ENCODE assay signal across 10 cellular contexts in genomic region chrX:42093756-42094155, GRCh38.
DNase-seq lines count a peak whose midpoint lies in the region; ATAC-seq and TF ChIP-seq lines count a peak whose summit lies in the region.
"Had no signal": no experiment of that assay in that cellular context is flagged by ENCODE, and none has a peak within 500 bp of the region (broad histone marks: within the 10 kb centered on the region; RNA-seq: fewer than 3 reads in every experiment).

No MANE protein-coding gene starts in this region.

- H3K4me1 Mint-ChIP-seq in activated B cell treated with CpG ODN at 0.5 μM for 24 hours: peaks cover 9% of the 10 kb centered on the region
- peaks cover 5 to 14% of the 10 kb centered on the region in 2 donors for H3K4me1 Mint-ChIP-seq in natural killer cell treated with Interleukin-12 subunit alpha and Interleukin-12 subunit beta and Interleukin-15 and Interleukin-18, amount 100 ng/mL, for 72 hours (ENCODE audit: low read depth in 2 of 2)

- no peaks in the 10 kb centered on the region for H3K79me2 ChIP-seq in GM23248 (ENCODE audit: insufficient read depth)

- no peaks in the 10 kb centered on the region for H3K9me3 ChIP-seq in GM23248 (ENCODE audit: low read depth)
- H3K9me3 ChIP-seq: thoracic aorta had no signal

- H4K20me1 ChIP-seq in GM23248 (ENCODE audit: insufficient read depth): no peaks in the 10 kb centered on the region

- no peaks in the 10 kb centered on the region for H3K9me3 Mint-ChIP-seq in activated B cell treated with CpG ODN at 0.5 μM for 24 hours
- H3K9me3 Mint-ChIP-seq in natural killer cell treated with Interleukin-12 subunit alpha and Interleukin-12 subunit beta and Interleukin-15 and Interleukin-18, amount 100 ng/mL, for 72 hours: no peaks in the 10 kb centered on the region

- CTCF ChIA-PET in activated B cell treated with CpG ODN at 0.5 μM for 24 hours (lab: Charles Lee): no interaction called here

- POLR2A ChIA-PET in activated B cell treated with CpG ODN at 0.5 μM for 24 hours (lab: Charles Lee): no interaction called here

- DNase-seq in GM23248 (no peak), activated B cell treated with CpG ODN at 0.5 μM for 24 hours (no peak), NCI-H748 (lab: John Stamatoyannopoulos, UW; ENCODE audit: unreplicated experiment) (no peak), NCI-H2227 treated with DMSO at 0.1 percent for 48 hours (lab: John Stamatoyannopoulos, UW) (no peak), HT-29 (ENCODE audit: low spot score) (no peak)
- no peak for DNase-seq in natural killer cell treated with Interleukin-12 subunit alpha and Interleukin-12 subunit beta and Interleukin-15 and Interleukin-18, amount 100 ng/mL, for 72 hours (ENCODE audit: low spot score)
- no peak for DNase-seq in activated CD8-positive, alpha-beta memory T cell treated with anti-CD3 and anti-CD28 coated beads, Interleukin-2, amount 50 U/mL, for 48 hours
- DNase-seq: NCI-H526 treated with DMSO at 0.1 percent for 48 hours had no signal

- ATAC-seq in GM18511 (IDR thresholded peaks at IDR 0.05; ENCODE audit: unreplicated experiment) (peak; percentile 51), activated B cell treated with CpG ODN at 0.5 μM for 24 hours (ENCODE audit: low read depth) (no peak)
- no peak for ATAC-seq in natural killer cell treated with Interleukin-12 subunit alpha and Interleukin-12 subunit beta and Interleukin-15 and Interleukin-18, amount 100 ng/mL, for 72 hours

- 55 to 59% methylated on average over 6 of the region's 6 CpGs for WGBS in GM23248 (ENCODE audit: low coverage in 1 of 2, low lambda C conversion rate in 2 of 2, missing lambda C conversion rate in 2 of 2), 2 experiments

- H3K9me2 ChIP-seq in GM23248 (ENCODE audit: insufficient read depth): no peaks in the 10 kb centered on the region

- H3K36me3 ChIP-seq in GM23248 (ENCODE audit: low read depth): no peaks in the 10 kb centered on the region
- H3K36me3 ChIP-seq: thoracic aorta had no signal

- H3K27ac ChIP-seq in GM23248: no peak overlapping the region
- H3K27ac ChIP-seq: thoracic aorta had no signal

- TF ChIP-seq CTCF in activated B cell treated with CpG ODN at 0.5 μM for 24 hours (IDR thresholded peaks at IDR 0.05): no peak

- H3K27me3 ChIP-seq in GM23248 (replicated peaks; ENCODE audit: insufficient read depth): no peaks in the 10 kb centered on the region

- peaks cover 5% of the 10 kb centered on the region for H3K4me1 ChIP-seq in GM23248 (ENCODE audit: insufficient read depth)

- H3K36me3 Mint-ChIP-seq in activated B cell treated with CpG ODN at 0.5 μM for 24 hours (ENCODE audit: low read depth): no peaks in the 10 kb centered on the region
- H3K36me3 Mint-ChIP-seq in natural killer cell treated with Interleukin-12 subunit alpha and Interleukin-12 subunit beta and Interleukin-15 and Interleukin-18, amount 100 ng/mL, for 72 hours: no peaks in the 10 kb centered on the region

- 0 out of 2 replicates have a peak overlapping the region, but pooled peaks have one; percentile 60 for H2AFZ ChIP-seq in GM23248

- no peak overlapping the region for H3K9ac ChIP-seq in GM23248

- in situ Hi-C loops in GM23248 (cut with MboI): no loop called here

- peak overlapping the region; percentile 9 for H3K27ac Mint-ChIP-seq in activated B cell treated with CpG ODN at 0.5 μM for 24 hours
- H3K27ac Mint-ChIP-seq in natural killer cell treated with Interleukin-12 subunit alpha and Interleukin-12 subunit beta and Interleukin-15 and Interleukin-18, amount 100 ng/mL, for 72 hours: no peak overlapping the region

- no peak overlapping the region for H3K4me2 ChIP-seq in GM23248 (ENCODE audit: unreplicated experiment)

- peak overlapping the region; percentile 56 for H3K4me3 Mint-ChIP-seq in activated B cell treated with CpG ODN at 0.5 μM for 24 hours
- peak overlapping the region; percentile 45 for H3K4me3 Mint-ChIP-seq in natural killer cell treated with Interleukin-12 subunit alpha and Interleukin-12 subunit beta and Interleukin-15 and Interleukin-18, amount 100 ng/mL, for 72 hours

- no peaks in the 10 kb centered on the region for H3K27me3 Mint-ChIP-seq in activated B cell treated with CpG ODN at 0.5 μM for 24 hours
- H3K27me3 Mint-ChIP-seq in natural killer cell treated with Interleukin-12 subunit alpha and Interleukin-12 subunit beta and Interleukin-15 and Interleukin-18, amount 100 ng/mL, for 72 hours: peaks cover 0 to 12% of the 10 kb centered on the region in 2 donors

- no peak overlapping the region for H3K4me3 ChIP-seq in GM23248
- H3K4me3 ChIP-seq: thoracic aorta had no signal

- intact Hi-C loops in activated B cell treated with CpG ODN at 0.5 μM for 24 hours (cut with micrococcal nuclease): no loop called here

- H3F3A ChIP-seq in GM23248 (ENCODE audit: insufficient read depth): peaks cover 4% of the 10 kb centered on the region; the same call in 1 of the 2 replicates
